ENCODE assay signal across 9 cellular contexts in the genomic region with DNA sequence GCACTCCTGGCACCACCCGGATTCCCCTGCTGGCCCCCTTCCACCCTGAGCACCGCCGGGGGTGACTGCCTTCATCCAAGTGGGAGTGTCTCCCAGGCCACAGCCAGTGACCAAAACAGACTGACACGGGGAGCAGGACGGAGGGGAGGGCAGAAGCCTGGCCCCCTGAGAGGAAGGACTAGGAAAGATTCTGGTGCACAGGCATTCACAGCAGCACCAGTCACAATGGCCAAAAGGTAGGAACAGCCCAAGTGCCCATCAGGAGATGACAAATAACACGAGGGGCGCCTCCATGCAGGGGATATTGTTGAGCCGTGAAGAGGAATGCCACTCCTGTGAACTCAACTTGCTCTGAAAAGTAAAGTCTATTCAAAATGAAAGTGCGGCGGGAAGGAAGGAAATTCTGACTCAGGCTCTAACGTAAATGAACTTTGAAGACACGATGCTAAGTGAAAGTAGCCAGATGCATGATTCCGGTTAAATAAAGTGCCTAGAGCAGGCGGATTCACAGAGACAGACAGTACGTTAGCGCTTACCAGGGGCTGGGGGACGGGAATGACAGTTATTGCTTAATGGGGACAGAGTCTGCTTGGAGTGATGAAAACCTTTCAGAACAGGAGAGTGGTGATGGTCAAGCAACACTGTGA.
DNase-seq lines count a peak whose midpoint lies in the region; ATAC-seq and TF ChIP-seq lines count a peak whose summit lies in the region.
"Had no signal": no experiment of that assay in that cellular context is flagged by ENCODE, and none has a peak within 500 bp of the region (broad histone marks: within the 10 kb centered on the region; RNA-seq: fewer than 3 reads in every experiment).

No MANE protein-coding gene starts in this region.

- DNase-seq in HT1080 (ENCODE audit: low read depth) (peak; percentile 61), fibroblast of gingiva (ENCODE audit: low read depth) (peak; percentile 79), psoas muscle (no peak), vagina (ENCODE audit: extremely low spot score in 2 of 2) (no peak), HPDE6-E6E7 (ENCODE audit: extremely low spot score) (no peak)
- peak; percentile 80 for DNase-seq in activated CD8-positive, alpha-beta T cell treated with anti-CD3 and anti-CD28 coated beads, Interleukin-2, amount 10 ng/mL, durations not matched to agents 7 days and 5 days

- H3K27ac Mint-ChIP-seq in activated CD8-positive, alpha-beta T cell treated with anti-CD3 and anti-CD28 coated beads, Interleukin-2, amount 10 ng/mL, durations not matched to agents 7 days and 5 days: peak overlapping the region; percentile 90

- H2AFZ ChIP-seq in ACC112 (ENCODE audit: low read length, unreplicated experiment): peak overlapping the region; percentile 67

- H3K36me3 ChIP-seq in ACC112 (ENCODE audit: insufficient read depth, low read length) (no peaks in the 10 kb centered on the region), psoas muscle (ENCODE audit: insufficient read depth in 1 of 2, low read depth in 1 of 2) (no peaks in the 10 kb centered on the region), vagina (no peaks in the 10 kb centered on the region)

- no peaks in the 10 kb centered on the region for H3K36me3 Mint-ChIP-seq in activated CD8-positive, alpha-beta T cell treated with anti-CD3 and anti-CD28 coated beads, Interleukin-2, amount 10 ng/mL, durations not matched to agents 7 days and 5 days (ENCODE audit: low read depth)

- TF ChIP-seq POLR2A in vagina (IDR thresholded peaks at IDR 0.05): no peak

- peak overlapping the region; percentile 60 for H3K4me3 Mint-ChIP-seq in activated CD8-positive, alpha-beta T cell treated with anti-CD3 and anti-CD28 coated beads, Interleukin-2, amount 10 ng/mL, durations not matched to agents 7 days and 5 days

- CTCF ChIA-PET in activated CD8-positive, alpha-beta T cell treated with anti-CD3 and anti-CD28 coated beads, Interleukin-2, amount 10 ng/mL, durations not matched to agents 7 days and 5 days (lab: Charles Lee): no interaction called here

- intact Hi-C loops in psoas muscle (cut with DNase I) (no loop called here), vagina (cut with DNase I) (loop anchor here (10.0 kb wide), 1 partner anchor 51 kb away; no protein-coding TSS in a partner anchor)

- H3K4me1 ChIP-seq in ACC112 (ENCODE audit: control insufficient read depth, insufficient read depth, low read length, unreplicated experiment) (peaks cover 14% of the 10 kb centered on the region), psoas muscle (peaks cover 10% of the 10 kb centered on the region), vagina (peaks cover 21% of the 10 kb centered on the region)

- H3K27me3 ChIP-seq in ACC112 (ENCODE audit: insufficient read depth, low read length): no peaks in the 10 kb centered on the region
- H3K27me3 ChIP-seq in psoas muscle (ENCODE audit: insufficient read depth in 3 of 3, low read length in 2 of 3): no peaks in the 10 kb centered on the region
- no peaks in the 10 kb centered on the region for H3K27me3 ChIP-seq in vagina

- H3K4me1 Mint-ChIP-seq in activated CD8-positive, alpha-beta T cell treated with anti-CD3 and anti-CD28 coated beads, Interleukin-2, amount 10 ng/mL, durations not matched to agents 7 days and 5 days (ENCODE audit: low read depth): peaks cover 23% of the 10 kb centered on the region

- ATAC-seq in GM19452 (IDR thresholded peaks at IDR 0.05; ENCODE audit: unreplicated experiment) (peak; percentile 78), psoas muscle (peak in 3 of 4 donors; percentile 17 to 46 (median 42))
- peak; percentile 91 for ATAC-seq in activated CD8-positive, alpha-beta T cell treated with anti-CD3 and anti-CD28 coated beads, Interleukin-2, amount 10 ng/mL, durations not matched to agents 7 days and 5 days

- H3K4me3 ChIP-seq in ACC112 (ENCODE audit: low read depth, low read length) (peak overlapping the region; percentile 54), psoas muscle (peak overlapping the region; percentile 40), vagina (peak overlapping the region; percentile 14 to 19)

- H3K9me3 Mint-ChIP-seq in activated CD8-positive, alpha-beta T cell treated with anti-CD3 and anti-CD28 coated beads, Interleukin-2, amount 10 ng/mL, durations not matched to agents 7 days and 5 days (ENCODE audit: insufficient read depth): no peaks in the 10 kb centered on the region

- H3K27ac ChIP-seq in ACC112 (ENCODE audit: low read depth, low read length) (peak overlapping the region; percentile 51), psoas muscle (peak overlapping the region; percentile 80), vagina (peak overlapping the region; percentile 81)
- H3K27ac ChIP-seq: C4-2B had no signal

- peaks cover 5% of the 10 kb centered on the region for H3K27me3 Mint-ChIP-seq in activated CD8-positive, alpha-beta T cell treated with anti-CD3 and anti-CD28 coated beads, Interleukin-2, amount 10 ng/mL, durations not matched to agents 7 days and 5 days (ENCODE audit: low read depth)

- H3K9me3 ChIP-seq in psoas muscle (no peaks in the 10 kb centered on the region), vagina (no peaks in the 10 kb centered on the region)

- no peaks in the 10 kb centered on the region for H3K79me2 ChIP-seq in ACC112 (ENCODE audit: control insufficient read depth, insufficient read depth, low read length, unreplicated experiment)

- POLR2A ChIA-PET in activated CD8-positive, alpha-beta T cell treated with anti-CD3 and anti-CD28 coated beads, Interleukin-2, amount 10 ng/mL, durations not matched to agents 7 days and 5 days (lab: Charles Lee): no interaction called here

- TF ChIP-seq CTCF in psoas muscle (IDR thresholded peaks at IDR 0.05) (no peak), vagina (IDR thresholded peaks at IDR 0.05) (no peak)

- 42 to 55% (median 48%) methylated on average over 17 of the region's 17 CpGs for WGBS in psoas muscle, 3 donors

Comparison
In these comparisons a context has a peak if more than half of its experiments do, and no peak if none do; other contexts are left out.
1. DNase-seq: peak in HT1080 (single experiment), activated CD8-positive, alpha-beta T cell treated with anti-CD3 and anti-CD28 coated beads, Interleukin-2, amount 10 ng/mL, durations not matched to agents 7 days and 5 days (single experiment) and fibroblast of gingiva (single experiment); none in psoas muscle (0 of 2), vagina (0 of 2) and HPDE6-E6E7 (single experiment).
2. Peak in every context shown above with its lines, with median percentiles within 50 percentile points of each other: H3K27ac ChIP-seq, H3K4me3 ChIP-seq and ATAC-seq.